8 cellular contexts compared by ENCODE assay signal in genomic region chr9:127769985-127770904, GRCh38.
DNase-seq lines count a peak whose midpoint lies in the region; ATAC-seq and TF ChIP-seq lines count a peak whose summit lies in the region.

No MANE protein-coding gene starts in this region.

- peak overlapping the region; percentile 73 for H3K9ac ChIP-seq in BLaER1
- 0 out of 2 replicates have a peak overlapping the region, but pooled peaks have one; percentile 14 for H3K9ac ChIP-seq in KMS-11

- H3K79me2 ChIP-seq in KMS-11 (ENCODE audit: insufficient read depth, low read depth), result 0 out of 2 replicates have a peak, but pooled peaks cover 8% of the 10 kb centered on the region

- peaks cover 98% of the 10 kb centered on the region for H4K20me1 ChIP-seq in BLaER1
- H4K20me1 ChIP-seq in KMS-11 (ENCODE audit: insufficient read depth), result no peaks in the 10 kb centered on the region

- TF ChIP-seq CTCF in KMS-11 (conservative IDR thresholded peaks at IDR 0.05; ENCODE audit: low read depth, low read length) (no peak), nephron (IDR thresholded peaks at IDR 0.05; ENCODE audit: unreplicated experiment in 3 of 3) (no peak), GM13976 (IDR thresholded peaks at IDR 0.05; ENCODE audit: borderline replicate concordance, control extremely low read depth, extremely low read depth, insufficient read depth, missing control alignments) (no peak)

- peaks cover 3% of the 10 kb centered on the region for H3K27me3 Mint-ChIP-seq in nephron (ENCODE audit: low read depth)

- no peak for ATAC-seq in HG02623 (IDR thresholded peaks at IDR 0.05; ENCODE audit: unreplicated experiment)

- H3K36me3 ChIP-seq in BLaER1 (peaks cover 80% of the 10 kb centered on the region), KMS-11 (ENCODE audit: insufficient read depth) (no peaks in the 10 kb centered on the region)

- in situ Hi-C loops in GM13976 (cut with MboI; ENCODE audit: low sequenced_read_pairs, unreplicated experiment), result no loop called here

- H3K4me3 ChIP-seq in BLaER1, result peak overlapping the region; percentile 68
- no peak overlapping the region for H3K4me3 ChIP-seq in KMS-11 (IDR thresholded peaks at IDR 0.05; ENCODE audit: insufficient read depth, low read depth, low read length)

- DNase-seq in GM13976 (ENCODE audit: low spot score), result no peak
- DNase-seq in germinal center (ENCODE audit: low spot score), result no peak
- DNase-seq in COLO829 (ENCODE audit: low spot score), result no peak

- peak overlapping the region; percentile 60 to 99 (median 87) for H3K27ac Mint-ChIP-seq in nephron

- H3K4me1 ChIP-seq in BLaER1, result peaks cover 88% of the 10 kb centered on the region
- peaks cover 53% of the 10 kb centered on the region for H3K4me1 ChIP-seq in KMS-11 (ENCODE audit: low read depth, poor library complexity, severe bottlenecking)

- peak overlapping the region; percentile 83 to 91 (median 86) for H3K4me3 Mint-ChIP-seq in nephron

- H3K9me3 ChIP-seq in BLaER1, result no peaks in the 10 kb centered on the region

- H3K27me3 ChIP-seq in BLaER1 (no peaks in the 10 kb centered on the region), KMS-11 (ENCODE audit: insufficient read depth, low read depth) (no peaks in the 10 kb centered on the region)

- H2AFZ ChIP-seq in KMS-11 (ENCODE audit: low read depth), result no peak overlapping the region; the same call in 1 of the 2 replicates

- H3K9me3 Mint-ChIP-seq in nephron, result no peaks in the 10 kb centered on the region

- H3K36me3 Mint-ChIP-seq in nephron (ENCODE audit: low read depth), result peaks cover 8% of the 10 kb centered on the region

- peaks cover 29% of the 10 kb centered on the region for H3K4me1 Mint-ChIP-seq in nephron

- peak overlapping the region; percentile 98 for H3K4me2 ChIP-seq in BLaER1
- H3K4me2 ChIP-seq in KMS-11, result peak overlapping the region; percentile 71

- H3K27ac ChIP-seq in BLaER1 (peak overlapping the region; percentile 58), KMS-11 (peak overlapping the region; percentile 51), cingulate gyrus (ENCODE audit: low read depth, low read length) (peak overlapping the region; percentile 47)
